In genomic region chr2:217147751-217148318, GRCh38 we compare ENCODE assay signal across 18 cellular contexts.
A peak's percentile ranks its signal among the peaks of the same experiment; 100 is the strongest.
DNase-seq lines count a peak whose midpoint lies in the region; ATAC-seq and TF ChIP-seq lines count a peak whose summit lies in the region.
"Had no signal": no experiment of that assay in that cellular context is flagged by ENCODE, and none has a peak within 500 bp of the region (broad histone marks: within the 10 kb centered on the region; RNA-seq: fewer than 3 reads in every experiment).

No MANE protein-coding gene starts in this region.

- H3K27ac ChIP-seq in esophagus muscularis mucosa (replicated peaks in 1 of 4) (no peak overlapping the region), lower lobe of right lung (no peak overlapping the region), left ventricle myocardium inferior (replicated peaks) (no peak overlapping the region)
- H3K27ac ChIP-seq: GM23248, RWPE1 had no signal

- intact Hi-C loops in esophagus muscularis mucosa (cut with DNase I) (no loop called here), lower lobe of right lung (cut with DNase I) (no loop called here), left ventricle myocardium inferior (cut with micrococcal nuclease) (no loop called here)

- ATAC-seq in lower lobe of right lung = peak; percentile 23 to 47

- H3K36me3 ChIP-seq in esophagus muscularis mucosa (no peaks in the 10 kb centered on the region), lower lobe of right lung (no peaks in the 10 kb centered on the region), left ventricle myocardium inferior (no peaks in the 10 kb centered on the region)
- H3K36me3 ChIP-seq: BE2C had no signal

- TF ChIP-seq POLR2A in esophagus muscularis mucosa (IDR thresholded peaks at IDR 0.05; ENCODE audit: low read depth) = no peak

- H3K9me3 ChIP-seq in esophagus muscularis mucosa (no peaks in the 10 kb centered on the region), lower lobe of right lung (no peaks in the 10 kb centered on the region), left ventricle myocardium inferior (replicated peaks) (peaks cover 3% of the 10 kb centered on the region)
- H3K9me3 ChIP-seq: BE2C had no signal

- TF ChIP-seq CTCF in esophagus muscularis mucosa (IDR thresholded peaks at IDR 0.05) = no peak
- TF ChIP-seq CTCF in lower lobe of right lung (IDR thresholded peaks at IDR 0.05) = no peak
- no peak for TF ChIP-seq CTCF in left ventricle myocardium inferior (IDR thresholded peaks at IDR 0.05; ENCODE audit: borderline replicate concordance)

- H3K4me1 ChIP-seq in esophagus muscularis mucosa (no peaks in the 10 kb centered on the region), lower lobe of right lung (no peaks in the 10 kb centered on the region), left ventricle myocardium inferior (no peaks in the 10 kb centered on the region)

- no peak for TF ChIP-seq EP300 in esophagus muscularis mucosa (IDR thresholded peaks at IDR 0.05)

- 90% methylated on average over 5 of the region's 5 CpGs for WGBS in esophagus muscularis mucosa

- H3K27me3 ChIP-seq in esophagus muscularis mucosa (no peaks in the 10 kb centered on the region), lower lobe of right lung (ENCODE audit: low read depth) (no peaks in the 10 kb centered on the region), left ventricle myocardium inferior (ENCODE audit: low read depth) (no peaks in the 10 kb centered on the region)
- H3K27me3 ChIP-seq: BE2C had no signal

- DNase-seq in CMK (ENCODE audit: low read depth) (peak; percentile 53), amniotic epithelial cell (ENCODE audit: low read depth) (peak; percentile 78), esophagus muscularis mucosa (ENCODE audit: extremely low spot score) (peak; percentile 34), lower lobe of right lung (no peak), left ventricle myocardium inferior (no peak), NCI-H2196 (lab: John Stamatoyannopoulos, UW; ENCODE audit: unreplicated experiment) (no peak), GM03348 (ENCODE audit: low spot score) (no peak)
- no peak for DNase-seq in stimulated activated CD4-positive, alpha-beta T cell treated with anti-CD3 and anti-CD28 coated beads, Interleukin-15, amount 100 ng/mL, for 24 hours
- DNase-seq: 8988T; BE2C; Calu3; CD4-positive, alpha-beta T cell; DMS53; GM23248; HCEC 1CT; NCI-H187 treated with DMSO at 0.1 percent for 48 hours; NCI-H446 treated with DMSO at 0.1 percent for 48 hours had no signal

- H3K4me3 ChIP-seq in esophagus muscularis mucosa (no peak overlapping the region), lower lobe of right lung (no peak overlapping the region), left ventricle myocardium inferior (no peak overlapping the region)
- H3K4me3 ChIP-seq: GM23248 had no signal

Comparison
In these comparisons a context has a peak if more than half of its experiments do, and no peak if none do; other contexts are left out.
1. DNase-seq: peak in CMK (single experiment), amniotic epithelial cell (single experiment) and esophagus muscularis mucosa (single experiment); none in lower lobe of right lung (single experiment), left ventricle myocardium inferior (single experiment), NCI-H2196 (single experiment), GM03348 (single experiment) and stimulated activated CD4-positive, alpha-beta T cell treated with anti-CD3 and anti-CD28 coated beads, Interleukin-15, amount 100 ng/mL, for 24 hours (single experiment).